In the genomic region with DNA sequence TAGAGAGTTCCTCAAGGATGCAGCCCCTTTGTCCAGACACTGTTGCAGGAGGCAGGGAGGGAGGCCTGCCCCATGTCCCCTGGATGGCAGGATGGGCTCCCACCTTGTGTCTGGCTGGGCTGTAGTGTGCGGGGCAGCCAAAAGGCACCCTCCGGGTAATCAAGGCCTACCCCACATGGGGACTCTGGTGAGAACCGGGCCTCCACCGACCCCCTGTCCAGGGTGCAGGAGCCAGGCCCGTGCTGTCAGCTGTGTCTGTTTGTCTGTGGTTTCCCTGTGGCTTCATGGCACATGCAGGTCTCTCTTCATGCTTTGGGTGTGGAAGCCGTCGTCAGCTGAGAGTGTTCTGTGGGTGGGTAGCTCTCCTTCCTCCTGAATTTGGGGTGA, we compare ENCODE assay signal across 30 cellular contexts.
"Had no signal": no experiment of that assay in that cellular context is flagged by ENCODE, and none has a peak within 500 bp of the region (broad histone marks: within the 10 kb centered on the region; RNA-seq: fewer than 3 reads in every experiment).

No MANE protein-coding gene starts in this region.

- H3K27ac Mint-ChIP-seq: activated B cell treated with CpG ODN at 0.5 μM for 24 hours; activated CD8-positive, alpha-beta T cell treated with anti-CD3 and anti-CD28 coated beads for 36 hours; activated naive CD4-positive, alpha-beta T cell treated with anti-CD3 and anti-CD28 coated beads for 36 hours; activated naive CD4-positive, alpha-beta T cell treated with anti-CD3 and anti-CD28 coated beads, Interleukin-2, amount 50 U/mL, for 72 hours; activated T-cell treated with anti-CD3 and anti-CD28 coated beads, Interleukin-2, amount 50 U/mL, for 24 hours had no signal

- H3K4me1 ChIP-seq: adrenal gland, body of pancreas, breast epithelium, Peyer's patch had no signal

- H3K36me3 ChIP-seq: adrenal gland, breast epithelium, Peyer's patch had no signal

- ATAC-seq: activated CD8-positive, alpha-beta T cell treated with anti-CD3 and anti-CD28 coated beads for 36 hours; activated naive CD4-positive, alpha-beta T cell treated with anti-CD3 and anti-CD28 coated beads, Interleukin-2, amount 50 U/mL, for 72 hours; body of pancreas; PC-3 had no signal

- H3K9me3 Mint-ChIP-seq: activated B cell treated with CpG ODN at 0.5 μM for 24 hours; activated CD8-positive, alpha-beta T cell treated with anti-CD3 and anti-CD28 coated beads for 36 hours; activated naive CD4-positive, alpha-beta T cell treated with anti-CD3 and anti-CD28 coated beads for 36 hours; activated naive CD4-positive, alpha-beta T cell treated with anti-CD3 and anti-CD28 coated beads, Interleukin-2, amount 50 U/mL, for 72 hours; activated T-cell treated with anti-CD3 and anti-CD28 coated beads, Interleukin-2, amount 50 U/mL, for 24 hours had no signal

- H3K4me3 Mint-ChIP-seq: activated B cell treated with CpG ODN at 0.5 μM for 24 hours; activated CD8-positive, alpha-beta T cell treated with anti-CD3 and anti-CD28 coated beads for 36 hours; activated naive CD4-positive, alpha-beta T cell treated with anti-CD3 and anti-CD28 coated beads for 36 hours; activated T-cell treated with anti-CD3 and anti-CD28 coated beads, Interleukin-2, amount 50 U/mL, for 24 hours had no signal

- H3K36me3 Mint-ChIP-seq: activated naive CD4-positive, alpha-beta T cell treated with anti-CD3 and anti-CD28 coated beads, Interleukin-2, amount 50 U/mL, for 72 hours had no signal

- H3K27me3 Mint-ChIP-seq: activated B cell treated with CpG ODN at 0.5 μM for 24 hours; activated CD8-positive, alpha-beta T cell treated with anti-CD3 and anti-CD28 coated beads for 36 hours had no signal

- H3K4me1 Mint-ChIP-seq: activated B cell treated with CpG ODN at 0.5 μM for 24 hours had no signal

- DNase-seq: activated B cell treated with CpG ODN at 0.5 μM for 24 hours; activated CD4-positive, alpha-beta T cell treated with anti-CD3 and anti-CD28 coated beads for 4 hours; activated CD4-positive, alpha-beta T cell treated with anti-CD3 and anti-CD28 coated beads, Interleukin-2, amount 50 U/mL, for 1 hour; activated CD4-positive, CD25-positive, alpha-beta regulatory T cell treated with anti-CD3 and anti-CD28 coated beads, Interleukin-2, amount 50 U/mL, for 72 hours; activated CD8-positive, alpha-beta T cell treated with anti-CD3 and anti-CD28 coated beads for 36 hours; activated gamma-delta T cell treated with Interleukin-2 at 50 U/mL for 16 hours; activated naive CD4-positive, alpha-beta T cell treated with anti-CD3 and anti-CD28 coated beads for 36 hours; activated T-cell treated with anti-CD3 and anti-CD28 coated beads, Interleukin-2, amount 50 U/mL, for 24 hours; adrenal gland; body of pancreas; MM.1S; NCI-H1092 treated with DMSO at 0.1 percent for 48 hours; NCI-H1417; NCI-H187; NCI-H2029 treated with DMSO at 0.1 percent for 48 hours; NCI-H2107; NCI-H2171; NCI-H510A; NCI-H748 treated with DMSO at 0.1 percent for 48 hours; NK-92 treated with Interleukin-12 subunit alpha and Interleukin-12 subunit beta, amount 100 ng/mL, for 24 hours; PC-3; Peyer's patch; SW 1271; T-helper 1 cell; T-helper 2 cell; T-helper 9 cell had no signal

- H3K27me3 ChIP-seq: adrenal gland, body of pancreas, breast epithelium, Peyer's patch had no signal

- H3K4me3 ChIP-seq: adrenal gland, body of pancreas, breast epithelium, Peyer's patch had no signal

- H3K27ac ChIP-seq: adrenal gland, body of pancreas, breast epithelium, Peyer's patch, VCaP had no signal

- H3K9me3 ChIP-seq: adrenal gland, body of pancreas, breast epithelium, Peyer's patch had no signal

- FAIRE-seq: astrocyte had no signal
